In the genomic region with DNA sequence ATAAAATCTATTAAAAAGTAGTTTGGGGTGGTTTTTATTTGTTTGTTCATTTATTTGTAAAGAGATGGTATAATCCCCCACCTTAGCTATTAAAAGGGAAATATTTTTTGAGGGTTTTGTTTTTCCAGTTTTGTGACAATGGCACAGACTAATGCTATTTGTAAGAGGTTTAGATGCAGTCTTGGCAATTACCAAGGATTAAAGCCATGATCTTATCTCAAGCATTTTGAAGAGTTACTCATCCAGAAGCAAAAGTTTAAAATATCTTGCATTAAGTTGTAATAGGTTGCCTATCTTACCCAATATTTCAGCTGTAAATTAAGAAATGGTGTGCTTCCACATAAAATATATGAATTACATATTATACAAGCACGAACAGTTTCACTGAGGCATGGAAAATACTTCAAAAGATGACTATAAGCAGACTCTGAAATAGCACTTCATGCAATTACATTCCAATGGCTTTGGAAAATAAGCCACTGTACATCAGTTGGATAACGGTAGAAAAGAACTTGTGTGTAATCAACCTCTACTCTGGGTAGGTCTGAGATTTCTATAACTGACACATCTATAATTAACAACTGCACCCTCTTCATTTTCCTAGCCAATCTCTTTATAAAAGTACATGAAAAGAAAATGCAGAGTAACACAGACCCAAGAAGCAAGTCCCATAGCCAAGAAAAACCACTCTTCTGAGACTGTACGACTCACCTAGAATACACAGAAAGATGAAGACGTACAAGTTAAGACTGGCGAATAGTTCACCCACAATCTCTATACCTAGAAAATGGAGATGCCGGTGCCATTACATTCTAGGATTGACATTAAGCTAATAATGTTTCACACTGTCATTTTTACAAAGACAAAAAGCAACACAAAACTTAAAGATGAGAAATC, we compare ENCODE assay signal across 2 cellular contexts.
TF ChIP-seq lines count a peak whose summit lies in the region.

No MANE protein-coding gene starts in this region.

TF ChIP-seq in HEK293, 187 proteins besides CTCF, POLR2A, EP300 and RAD21 (continued from another document):
- TF ChIP-seq HIC1 (tag by site-specific recombination; IDR thresholded peaks at IDR 0.05) (0 out of 2 replicates have a peak, but pooled peaks have one; percentile 36), OSR2 (tag by site-specific recombination; IDR thresholded peaks at IDR 0.05) (peak; percentile 48), ZNF621 (tag by site-specific recombination; IDR thresholded peaks at IDR 0.05) (no peak)

TF ChIP-seq in SK-N-SH treated with all-trans-retinoic acid at 6 μM for 48 hours, 23 proteins besides CTCF, POLR2A, EP300 and RAD21 (continued from another document):
- TF ChIP-seq, protein P1, sequence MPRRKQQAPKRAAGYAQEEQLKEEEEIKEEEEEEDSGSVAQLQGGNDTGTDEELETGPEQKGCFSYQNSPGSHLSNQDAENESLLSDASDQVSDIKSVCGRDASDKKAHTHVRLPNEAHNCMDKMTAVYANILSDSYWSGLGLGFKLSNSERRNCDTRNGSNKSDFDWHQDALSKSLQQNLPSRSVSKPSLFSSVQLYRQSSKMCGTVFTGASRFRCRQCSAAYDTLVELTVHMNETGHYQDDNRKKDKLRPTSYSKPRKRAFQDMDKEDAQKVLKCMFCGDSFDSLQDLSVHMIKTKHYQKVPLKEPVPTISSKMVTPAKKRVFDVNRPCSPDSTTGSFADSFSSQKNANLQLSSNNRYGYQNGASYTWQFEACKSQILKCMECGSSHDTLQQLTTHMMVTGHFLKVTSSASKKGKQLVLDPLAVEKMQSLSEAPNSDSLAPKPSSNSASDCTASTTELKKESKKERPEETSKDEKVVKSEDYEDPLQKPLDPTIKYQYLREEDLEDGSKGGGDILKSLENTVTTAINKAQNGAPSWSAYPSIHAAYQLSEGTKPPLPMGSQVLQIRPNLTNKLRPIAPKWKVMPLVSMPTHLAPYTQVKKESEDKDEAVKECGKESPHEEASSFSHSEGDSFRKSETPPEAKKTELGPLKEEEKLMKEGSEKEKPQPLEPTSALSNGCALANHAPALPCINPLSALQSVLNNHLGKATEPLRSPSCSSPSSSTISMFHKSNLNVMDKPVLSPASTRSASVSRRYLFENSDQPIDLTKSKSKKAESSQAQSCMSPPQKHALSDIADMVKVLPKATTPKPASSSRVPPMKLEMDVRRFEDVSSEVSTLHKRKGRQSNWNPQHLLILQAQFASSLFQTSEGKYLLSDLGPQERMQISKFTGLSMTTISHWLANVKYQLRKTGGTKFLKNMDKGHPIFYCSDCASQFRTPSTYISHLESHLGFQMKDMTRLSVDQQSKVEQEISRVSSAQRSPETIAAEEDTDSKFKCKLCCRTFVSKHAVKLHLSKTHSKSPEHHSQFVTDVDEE (CRISPR knock-in tag; IDR thresholded peaks at IDR 0.05): no peak
- TF ChIP-seq CSRNP3 (CRISPR knock-in tag; IDR thresholded peaks at IDR 0.05) (no peak), ZNF8 (CRISPR knock-in tag; IDR thresholded peaks at IDR 0.05) (no peak), TOX (CRISPR knock-in tag; IDR thresholded peaks at IDR 0.05; ENCODE audit: borderline replicate concordance) (no peak), BACH2 (CRISPR knock-in tag; IDR thresholded peaks at IDR 0.05; ENCODE audit: borderline replicate concordance) (no peak), ISL1 (CRISPR knock-in tag; IDR thresholded peaks at IDR 0.05) (no peak), PPARA (CRISPR knock-in tag; IDR thresholded peaks at IDR 0.05; ENCODE audit: borderline replicate concordance) (no peak)
